Comparison of ENCODE assay signal across 10 cellular contexts in the genomic region with DNA sequence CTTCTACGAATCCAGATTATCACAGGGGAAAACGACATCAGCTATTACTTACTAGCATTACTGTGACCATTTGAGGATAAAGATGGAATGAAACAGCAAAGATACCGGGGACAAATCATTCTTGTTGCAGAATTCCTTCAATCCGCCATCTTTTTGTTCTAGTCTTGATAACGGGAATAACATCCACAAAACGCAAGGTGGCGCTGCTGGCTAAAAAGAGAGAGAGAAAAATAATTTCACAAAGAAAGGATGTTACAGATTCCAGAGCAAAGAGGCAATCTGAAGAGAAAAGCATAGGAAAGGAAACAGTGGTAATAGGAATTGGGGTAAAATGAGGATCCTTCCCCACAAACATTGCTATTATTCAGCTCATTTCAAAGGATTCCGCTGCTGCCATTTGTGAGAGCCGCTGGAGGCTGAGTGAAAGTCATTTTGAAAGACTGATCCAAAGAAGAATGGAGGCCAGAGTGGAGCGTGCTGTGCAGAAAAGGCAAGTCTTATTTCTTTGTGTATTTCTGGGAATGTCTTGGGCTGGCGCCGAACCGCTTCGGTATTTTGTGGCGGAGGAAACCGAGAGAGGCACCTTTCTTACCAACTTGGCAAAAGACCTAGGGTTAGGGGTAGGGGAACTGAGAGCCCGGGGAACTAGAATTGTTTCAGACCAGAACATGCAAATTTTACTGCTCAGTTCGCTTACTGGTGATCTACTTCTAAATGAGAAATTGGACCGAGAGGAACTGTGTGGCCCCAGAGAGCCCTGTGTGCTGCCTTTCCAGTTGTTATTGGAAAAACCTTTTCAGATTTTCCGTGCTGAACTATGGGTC. TPM values are rescaled to one million over a fixed set of nuclear protein-coding genes. Genes with fewer than 3 reads are reported as not detected.
A peak's percentile ranks its signal among the peaks of the same experiment; 100 is the strongest.
DNase-seq lines count a peak whose midpoint lies in the region; ATAC-seq and TF ChIP-seq lines count a peak whose summit lies in the region.
"Had no signal": no experiment of that assay in that cellular context is flagged by ENCODE, and none has a peak within 500 bp of the region (broad histone marks: within the 10 kb centered on the region; RNA-seq: fewer than 3 reads in every experiment).

A gene (plus strand): TSS at position 264 of the 824 bp plus-strand sequence. CDS start 192 bp downstream, at position 456.

- ATAC-seq in GM21381 (IDR thresholded peaks at IDR 0.05; ENCODE audit: unreplicated experiment) (no peak), GM21528 (IDR thresholded peaks at IDR 0.05; ENCODE audit: low FRiP score, unreplicated experiment) (no peak)

- in situ Hi-C loops in astrocyte of the spinal cord (cut with HindIII; ENCODE audit: low sequenced_read_pairs), result no loop called here

- peak; percentile 41 for TF ChIP-seq CTCF in astrocyte of the spinal cord (IDR thresholded peaks at IDR 0.05; ENCODE audit: low read depth, low read length)

- H3K27me3 ChIP-seq in mucosa of rectum (ENCODE audit: control insufficient read depth in 2 of 2, insufficient read depth in 2 of 2, low read length in 2 of 2), result no peaks in the 10 kb centered on the region
- H3K27me3 ChIP-seq: BLaER1 treated with 17β-estradiol and CSF1 and Interleukin-3, amounts not matched to agents 10 nM and 100 nM had no signal

- H3K4me3 ChIP-seq in astrocyte of the spinal cord (ENCODE audit: low read depth, low read length), result no peak within 1 kb of the TSS
- H3K4me3 ChIP-seq in mucosa of rectum (ENCODE audit: low read length in 2 of 2), result peak within 1 kb of the TSS; percentile 6 to 35
- H3K4me3 ChIP-seq: BLaER1 treated with 17β-estradiol and CSF1 and Interleukin-3, amounts not matched to agents 10 nM and 100 nM had no signal

- H3K36me3 ChIP-seq in mucosa of rectum (ENCODE audit: control insufficient read depth in 2 of 2, insufficient read depth in 2 of 2, low read length in 2 of 2), result no peaks in the 10 kb centered on the region
- H3K36me3 ChIP-seq: BLaER1 treated with 17β-estradiol and CSF1 and Interleukin-3, amounts not matched to agents 10 nM and 100 nM had no signal

- H3K27ac ChIP-seq in mucosa of rectum (ENCODE audit: low read depth in 2 of 2, low read length in 2 of 2), result no peak within 1 kb of the TSS
- H3K27ac ChIP-seq: BLaER1 treated with 17β-estradiol and CSF1 and Interleukin-3, amounts not matched to agents 10 nM and 100 nM had no signal

- DNase-seq in NCI-H1092 treated with DMSO at 0.1 percent for 48 hours (lab: John Stamatoyannopoulos, UW) (peak; percentile 35), NCI-H1092 (lab: John Stamatoyannopoulos, UW) (no peak), M059J (ENCODE audit: low read depth) (peak; percentile 68), astrocyte of the spinal cord (ENCODE audit: low read depth, low spot score) (peak; percentile 7), ureter (ENCODE audit: low spot score) (no peak)
- DNase-seq: activated B cell treated with CpG ODN at 0.5 μM for 24 hours had no signal

- no peaks in the 10 kb centered on the region for H3K4me1 ChIP-seq in mucosa of rectum (ENCODE audit: control insufficient read depth in 2 of 2, insufficient read depth in 2 of 2, low read length in 2 of 2)
- H3K4me1 ChIP-seq: BLaER1 treated with 17β-estradiol and CSF1 and Interleukin-3, amounts not matched to agents 10 nM and 100 nM had no signal

- H3K9ac ChIP-seq in mucosa of rectum (ENCODE audit: low read depth in 1 of 2, low read length in 2 of 2), result no peak within 1 kb of the TSS
- H3K9ac ChIP-seq: BLaER1 treated with 17β-estradiol and CSF1 and Interleukin-3, amounts not matched to agents 10 nM and 100 nM had no signal

- H3K9me3 ChIP-seq in mucosa of rectum (ENCODE audit: control insufficient read depth in 2 of 2, low read length in 2 of 2), result peaks cover 0 to 17% of the 10 kb centered on the region in 2 donors

RNA-seq across cellular contexts. Expression of the gene that starts here (rescaled TPM):
- 1.7 and 2.1 TPM in 2 replicates for total RNA-seq in M059J (2014; rRNA removed; shearing (Covaris generic))
- 2.4 TPM for total RNA-seq in ureter
- total RNA-seq: activated B cell treated with CpG ODN at 0.5 μM for 24 hours had no signal

Comparison
In these comparisons a context has a peak if more than half of its experiments do, and no peak if none do; other contexts are left out.
1. DNase-seq: peak in NCI-H1092 treated with DMSO at 0.1 percent for 48 hours (single experiment), M059J (single experiment) and astrocyte of the spinal cord (single experiment); none in NCI-H1092 (single experiment) and ureter (single experiment).